16 cellular contexts compared by ENCODE assay signal in genomic region chr7:69903410-69903809, GRCh38.
"Had no signal": no experiment of that assay in that cellular context is flagged by ENCODE, and none has a peak within 500 bp of the region (broad histone marks: within the 10 kb centered on the region; RNA-seq: fewer than 3 reads in every experiment).

No MANE protein-coding gene starts in this region.

- H3K4me1 ChIP-seq: ascending aorta, pancreas, tibial artery, vagina had no signal

- H3K36me3 ChIP-seq: ascending aorta, cardiac muscle cell, pancreas, tibial artery, vagina had no signal

- H3K27ac ChIP-seq: ascending aorta, cardiac muscle cell, hepatocyte, pancreas, tibial artery, vagina had no signal

- H3K4me3 Mint-ChIP-seq: activated naive CD4-positive, alpha-beta T cell treated with anti-CD3 and anti-CD28 coated beads for 36 hours; activated naive CD8-positive, alpha-beta T cell treated with anti-CD3 and anti-CD28 coated beads, Interleukin-2, amount 50 U/mL, for 24 hours; activated T-helper 17 cell treated with anti-CD3 and anti-CD28 coated beads, Interleukin-2, amount 50 U/mL, for 72 hours; naive B cell; WTC11 had no signal

- ATAC-seq: activated naive CD8-positive, alpha-beta T cell treated with anti-CD3 and anti-CD28 coated beads, Interleukin-2, amount 50 U/mL, for 24 hours; activated T-helper 17 cell treated with anti-CD3 and anti-CD28 coated beads, Interleukin-2, amount 50 U/mL, for 72 hours; pancreas; sciatic nerve; WTC11 had no signal

- H3K9me3 ChIP-seq: ascending aorta, pancreas, tibial artery, vagina had no signal

- H3K4me3 ChIP-seq: ascending aorta, cardiac muscle cell, hepatocyte, pancreas, tibial artery, vagina had no signal

- H3K27me3 ChIP-seq: ascending aorta, cardiac muscle cell, pancreas, tibial artery, vagina had no signal

- H3K9me3 Mint-ChIP-seq: activated naive CD4-positive, alpha-beta T cell treated with anti-CD3 and anti-CD28 coated beads for 36 hours; activated naive CD8-positive, alpha-beta T cell treated with anti-CD3 and anti-CD28 coated beads, Interleukin-2, amount 50 U/mL, for 24 hours; naive B cell; WTC11 had no signal

- H3K36me3 Mint-ChIP-seq: WTC11 had no signal

- H3K4me2 ChIP-seq: hepatocyte had no signal

- H3K27ac Mint-ChIP-seq: activated naive CD4-positive, alpha-beta T cell treated with anti-CD3 and anti-CD28 coated beads for 36 hours; activated naive CD8-positive, alpha-beta T cell treated with anti-CD3 and anti-CD28 coated beads, Interleukin-2, amount 50 U/mL, for 24 hours; activated T-helper 17 cell treated with anti-CD3 and anti-CD28 coated beads, Interleukin-2, amount 50 U/mL, for 72 hours; WTC11 had no signal

- DNase-seq: activated CD4-positive, alpha-beta T cell treated with anti-CD3 and anti-CD28 coated beads, Interleukin-2, amount 50 U/mL, for 1 hour; activated naive CD4-positive, alpha-beta T cell treated with anti-CD3 and anti-CD28 coated beads for 36 hours; activated naive CD8-positive, alpha-beta T cell treated with anti-CD3 and anti-CD28 coated beads, Interleukin-2, amount 50 U/mL, for 24 hours; activated T-cell treated with anti-CD3 and anti-CD28 coated beads for 4 hours; islet precursor cell; naive B cell; pancreas; stimulated activated CD4-positive, alpha-beta T cell treated with anti-CD3 and anti-CD28 coated beads, Interleukin-2, amount 100 ng/mL, for 24 hours; tibial artery had no signal

- H3K4me1 Mint-ChIP-seq: activated T-helper 17 cell treated with anti-CD3 and anti-CD28 coated beads, Interleukin-2, amount 50 U/mL, for 72 hours; WTC11 had no signal

- H3K27me3 Mint-ChIP-seq: activated naive CD8-positive, alpha-beta T cell treated with anti-CD3 and anti-CD28 coated beads, Interleukin-2, amount 50 U/mL, for 24 hours; activated T-helper 17 cell treated with anti-CD3 and anti-CD28 coated beads, Interleukin-2, amount 50 U/mL, for 72 hours; naive B cell had no signal

- H3K79me2 ChIP-seq: hepatocyte had no signal

- H2AFZ ChIP-seq: hepatocyte had no signal
